In genomic region chr4:4761128-4761991, GRCh38 we compare ENCODE assay signal across 10 cellular contexts.
DNase-seq lines count a peak whose midpoint lies in the region; ATAC-seq and TF ChIP-seq lines count a peak whose summit lies in the region.
"Had no signal": no experiment of that assay in that cellular context is flagged by ENCODE, and none has a peak within 500 bp of the region (broad histone marks: within the 10 kb centered on the region; RNA-seq: fewer than 3 reads in every experiment).

No MANE protein-coding gene starts in this region.

- H3K4me1 ChIP-seq in HUES48 (ENCODE audit: control insufficient read depth, insufficient read depth, low read length) (peaks cover 34% of the 10 kb centered on the region), right atrium auricular region (no peaks in the 10 kb centered on the region)

- H3K27ac ChIP-seq in HUES48 (ENCODE audit: low read depth, low read length) (peak overlapping the region; percentile 48), brain microvascular endothelial cell (no peak overlapping the region), right atrium auricular region (no peak overlapping the region)

- peaks cover 18% of the 10 kb centered on the region for H3K27me3 ChIP-seq in HUES48 (ENCODE audit: control insufficient read depth, insufficient read depth, low read length)
- peaks cover 2% of the 10 kb centered on the region for H3K27me3 ChIP-seq in brain microvascular endothelial cell (replicated peaks)
- no peaks in the 10 kb centered on the region for H3K27me3 ChIP-seq in right atrium auricular region

- H3K9me3 ChIP-seq in HUES48 (ENCODE audit: control insufficient read depth, insufficient read depth, low read length) (no peaks in the 10 kb centered on the region), right atrium auricular region (no peaks in the 10 kb centered on the region)

- H3K4me3 ChIP-seq in HUES48 (ENCODE audit: low read depth, low read length) (no peak overlapping the region), brain microvascular endothelial cell (ENCODE audit: low read depth, low read length) (no peak overlapping the region), right atrium auricular region (no peak overlapping the region)

- TF ChIP-seq CTCF in brain microvascular endothelial cell (IDR thresholded peaks at IDR 0.05; ENCODE audit: low read depth, low read length, missing control alignments) (peak; percentile 52), right atrium auricular region (IDR thresholded peaks at IDR 0.05) (no peak)

- H3K36me3 ChIP-seq in HUES48 (ENCODE audit: control insufficient read depth, insufficient read depth, low read length) = no peaks in the 10 kb centered on the region
- H3K36me3 ChIP-seq in brain microvascular endothelial cell (replicated peaks) = no peaks in the 10 kb centered on the region
- H3K36me3 ChIP-seq in right atrium auricular region = no peaks in the 10 kb centered on the region

- in situ Hi-C loops in brain microvascular endothelial cell (cut with HindIII; ENCODE audit: low pct_ligation_motif_present, low sequenced_read_pairs) = no loop called here

- ATAC-seq in activated CD4-positive, CD25-positive, alpha-beta regulatory T cell treated with anti-CD3 and anti-CD28 coated beads, Interleukin-2, amount 50 U/mL, for 24 hours = no peak
- ATAC-seq: Panc1 had no signal

- peak; percentile 34 for DNase-seq in Daoy (ENCODE audit: low read depth)
- DNase-seq in brain microvascular endothelial cell = no peak
- peak; percentile 21 for DNase-seq in middle frontal gyrus (ENCODE audit: extremely low spot score, low spot score)
- no peak for DNase-seq in cerebellar nuclear complex (lab: John Stamatoyannopoulos, UW)
- no peak for DNase-seq in right atrium auricular region (ENCODE audit: low spot score)
- DNase-seq in GF-D8 (lab: John Stamatoyannopoulos, UW) = no peak
- DNase-seq: activated CD4-positive, alpha-beta T cell treated with anti-CD3 and anti-CD28 coated beads, Interleukin-2, amount 10 ng/mL, durations not matched to agents 7 days and 5 days had no signal

- no peak overlapping the region for H3K9ac ChIP-seq in HUES48 (ENCODE audit: low read depth, low read length)

Comparison
In these comparisons a context has a peak if more than half of its experiments do, and no peak if none do; other contexts are left out.
1. DNase-seq: peak in Daoy (single experiment) and middle frontal gyrus (single experiment); none in brain microvascular endothelial cell (single experiment), cerebellar nuclear complex (0 of 2), right atrium auricular region (single experiment) and GF-D8 (single experiment).